Comparison of ENCODE assay signal across 30 cellular contexts in the genomic region with DNA sequence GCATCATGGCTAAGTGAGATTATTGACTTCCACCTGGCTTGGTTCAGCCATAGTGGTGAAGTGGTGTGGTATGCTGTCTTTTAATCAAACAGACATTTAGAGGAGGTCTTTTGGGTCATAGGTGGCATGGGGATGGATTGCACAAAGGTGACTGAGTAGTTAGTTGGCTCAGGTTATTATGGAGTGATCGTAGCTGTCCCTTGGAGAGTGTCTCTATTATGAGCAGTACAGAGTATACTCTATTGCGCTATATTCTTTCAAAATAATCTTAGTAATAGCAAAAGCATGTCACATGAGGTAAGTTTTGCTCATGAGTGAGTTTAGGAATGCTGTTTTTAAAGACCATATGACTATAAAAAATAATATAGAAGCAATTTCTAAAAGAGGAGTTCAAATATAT.
A peak's percentile ranks its signal among the peaks of the same experiment; 100 is the strongest.
DNase-seq lines count a peak whose midpoint lies in the region; ATAC-seq, FAIRE-seq and TF ChIP-seq lines count a peak whose summit lies in the region.
"Had no signal": no experiment of that assay in that cellular context is flagged by ENCODE, and none has a peak within 500 bp of the region (broad histone marks: within the 10 kb centered on the region; RNA-seq: fewer than 3 reads in every experiment).

No MANE protein-coding gene starts in this region.

- TF ChIP-seq CTCF in MCF 10A (IDR thresholded peaks at IDR 0.05; ENCODE audit: unreplicated experiment) (no peak), breast epithelium (IDR thresholded peaks at IDR 0.05) (no peak), bronchial epithelial cell (IDR thresholded peaks at IDR 0.05; ENCODE audit: insufficient read depth, low read length, severe bottlenecking) (no peak), sigmoid colon (IDR thresholded peaks at IDR 0.05) (no peak)

- WGBS in sigmoid colon, 2 donors, result 95 to 97% methylated on average over 2 of the region's 2 CpGs

- H3K27ac Mint-ChIP-seq in MCF 10A (ENCODE audit: low read depth, unreplicated experiment), result no peak overlapping the region
- H3K27ac Mint-ChIP-seq: activated CD4-positive, alpha-beta memory T cell treated with anti-CD3 and anti-CD28 coated beads, Interleukin-2, amount 10 ng/mL, durations not matched to agents 7 days and 5 days; activated naive CD8-positive, alpha-beta T cell; CD8-positive, alpha-beta T cell; stimulated activated memory B cell treated with anti-CD40 and anti-IgM and Interleukin-4, amounts not matched to agents 10 μg/mL and 1 μg/mL and 100 μg/mL, for 72 hours had no signal

- H3K9me3 Mint-ChIP-seq in MCF 10A (ENCODE audit: unreplicated experiment), result no peaks in the 10 kb centered on the region
- H3K9me3 Mint-ChIP-seq in activated T-cell treated with anti-CD3 and anti-CD28 coated beads, Interleukin-2, amount 50 U/mL, for 4 hours, result no peaks in the 10 kb centered on the region
- H3K9me3 Mint-ChIP-seq: activated CD4-positive, alpha-beta memory T cell treated with anti-CD3 and anti-CD28 coated beads, Interleukin-2, amount 10 ng/mL, durations not matched to agents 7 days and 5 days; CD8-positive, alpha-beta T cell; central memory CD8-positive, alpha-beta T cell; neural crest cell; stimulated activated memory B cell treated with anti-CD40 and anti-IgM and Interleukin-4, amounts not matched to agents 10 μg/mL and 1 μg/mL and 100 μg/mL, for 72 hours had no signal

- H3K4me1 ChIP-seq in breast epithelium, result no peaks in the 10 kb centered on the region
- H3K4me1 ChIP-seq in sigmoid colon, result peaks cover 0 to 49% (median 31%) of the 10 kb centered on the region in 4 donors
- H3K4me1 ChIP-seq: ascending aorta had no signal

- intact Hi-C loops in MCF 10A (cut with micrococcal nuclease), result loop anchor here (5.0 kb wide), 1 partner anchor 337 kb away; no protein-coding TSS in a partner anchor
- intact Hi-C loops in breast epithelium (cut with DNase I; ENCODE audit: low total_unique reads), result no loop called here
- intact Hi-C loops in sigmoid colon (cut with DNase I), result no loop called here

- POLR2A ChIA-PET in MCF 10A (lab: Yijun Ruan, JAX), result no interaction called here

- no peaks in the 10 kb centered on the region for H3K36me3 ChIP-seq in breast epithelium
- H3K36me3 ChIP-seq in bronchial epithelial cell (ENCODE audit: control insufficient read depth, insufficient read depth, low read length), result no peaks in the 10 kb centered on the region
- no peaks in the 10 kb centered on the region for H3K36me3 ChIP-seq in sigmoid colon
- H3K36me3 ChIP-seq: ascending aorta, right lobe of liver had no signal

- H3K27me3 ChIP-seq in breast epithelium (no peaks in the 10 kb centered on the region), bronchial epithelial cell (ENCODE audit: control insufficient read depth, insufficient read depth, low read length) (no peaks in the 10 kb centered on the region), sigmoid colon (no peaks in the 10 kb centered on the region)
- H3K27me3 ChIP-seq: ascending aorta, right lobe of liver had no signal

- DNase-seq in MCF 10A (ENCODE audit: unreplicated experiment), result peak; percentile 25
- DNase-seq in breast epithelium (ENCODE audit: low spot score in 2 of 2), result no peak
- DNase-seq in bronchial epithelial cell (ENCODE audit: low read depth), result peak; percentile 12
- DNase-seq in iris pigment epithelial cell (ENCODE audit: low read depth), result peak; percentile 60
- no peak for DNase-seq in occipital lobe (lab: John Stamatoyannopoulos, UW)
- no peak for DNase-seq in activated T-cell treated with anti-CD3 and anti-CD28 coated beads, Interleukin-2, amount 50 U/mL, for 4 hours
- no peak for DNase-seq in NCI-H2171 treated with DMSO at 0.1 percent for 48 hours (lab: John Stamatoyannopoulos, UW)
- DNase-seq in sigmoid colon, result no peak
- DNase-seq: activated CD4-positive, alpha-beta memory T cell treated with anti-CD3 and anti-CD28 coated beads, Interleukin-2, amount 10 ng/mL, durations not matched to agents 7 days and 5 days; activated effector memory CD4-positive, alpha-beta T cell treated with Interleukin-2 at 50 U/mL for 16 hours; CD8-positive, alpha-beta T cell; DMS 273 treated with DMSO at 0.1 percent for 48 hours; KG1; kidney glomerular epithelial cell; NCI-H1417; NCI-H2029 treated with DMSO at 0.1 percent for 48 hours; NCI-H446; NCI-H82; right lobe of liver; RPMI8226; stimulated activated CD4-positive, alpha-beta T cell treated with anti-CD3 and anti-CD28 coated beads, Interleukin-4, amount 100 ng/mL, for 4 hours; substantia nigra had no signal

- TF ChIP-seq POLR2A in breast epithelium (IDR thresholded peaks at IDR 0.05) (no peak), sigmoid colon (IDR thresholded peaks at IDR 0.05) (no peak)

- H3K4me1 Mint-ChIP-seq in MCF 10A (ENCODE audit: insufficient read depth, unreplicated experiment), result peaks cover 17% of the 10 kb centered on the region
- H3K4me1 Mint-ChIP-seq in activated T-cell treated with anti-CD3 and anti-CD28 coated beads, Interleukin-2, amount 50 U/mL, for 4 hours (ENCODE audit: low read depth), result no peaks in the 10 kb centered on the region
- H3K4me1 Mint-ChIP-seq: activated CD4-positive, alpha-beta memory T cell treated with anti-CD3 and anti-CD28 coated beads, Interleukin-2, amount 10 ng/mL, durations not matched to agents 7 days and 5 days; central memory CD8-positive, alpha-beta T cell; stimulated activated memory B cell treated with anti-CD40 and anti-IgM and Interleukin-4, amounts not matched to agents 10 μg/mL and 1 μg/mL and 100 μg/mL, for 72 hours had no signal

- no peak overlapping the region for H3K4me3 Mint-ChIP-seq in MCF 10A (ENCODE audit: unreplicated experiment)
- no peak overlapping the region for H3K4me3 Mint-ChIP-seq in activated T-cell treated with anti-CD3 and anti-CD28 coated beads, Interleukin-2, amount 50 U/mL, for 4 hours
- H3K4me3 Mint-ChIP-seq: activated CD4-positive, alpha-beta memory T cell treated with anti-CD3 and anti-CD28 coated beads, Interleukin-2, amount 10 ng/mL, durations not matched to agents 7 days and 5 days; activated naive CD8-positive, alpha-beta T cell; CD8-positive, alpha-beta T cell; central memory CD8-positive, alpha-beta T cell; neural crest cell; stimulated activated memory B cell treated with anti-CD40 and anti-IgM and Interleukin-4, amounts not matched to agents 10 μg/mL and 1 μg/mL and 100 μg/mL, for 72 hours had no signal

- H3K36me3 Mint-ChIP-seq in MCF 10A (ENCODE audit: insufficient read depth, unreplicated experiment), result no peaks in the 10 kb centered on the region
- H3K36me3 Mint-ChIP-seq in activated T-cell treated with anti-CD3 and anti-CD28 coated beads, Interleukin-2, amount 50 U/mL, for 4 hours (ENCODE audit: insufficient read depth), result no peaks in the 10 kb centered on the region
- H3K36me3 Mint-ChIP-seq: activated naive CD8-positive, alpha-beta T cell; CD8-positive, alpha-beta T cell; stimulated activated memory B cell treated with anti-CD40 and anti-IgM and Interleukin-4, amounts not matched to agents 10 μg/mL and 1 μg/mL and 100 μg/mL, for 72 hours had no signal

- no peak for ATAC-seq in activated T-cell treated with anti-CD3 and anti-CD28 coated beads, Interleukin-2, amount 50 U/mL, for 4 hours
- ATAC-seq: CD8-positive, alpha-beta T cell; right lobe of liver; stimulated activated memory B cell treated with anti-CD40 and anti-IgM and Interleukin-4, amounts not matched to agents 10 μg/mL and 1 μg/mL and 100 μg/mL, for 72 hours had no signal

- BruUV-seq in MCF 10A (replicated peaks; lab: Mats Ljungman, UMichigan), result no TSS peak

- no peak overlapping the region for H3K27ac ChIP-seq in breast epithelium
- H3K27ac ChIP-seq in sigmoid colon, result peak overlapping the region in 1 of 4 donors; percentile 13
- H3K27ac ChIP-seq: 22Rv1, ascending aorta, right lobe of liver had no signal

- H3K9me3 ChIP-seq in breast epithelium, result no peaks in the 10 kb centered on the region
- H3K9me3 ChIP-seq in sigmoid colon, result no peaks in the 10 kb centered on the region
- H3K9me3 ChIP-seq: ascending aorta, right lobe of liver had no signal

- CTCF ChIA-PET in MCF 10A (lab: Yijun Ruan, JAX), result interaction anchor here (0.9 to 2.4 kb wide), 5 partner anchors 9 to 582 kb away, joined by 3 to 9 read pairs (median 4); no protein-coding TSS in a partner anchor

- TF ChIP-seq EP300 in sigmoid colon (IDR thresholded peaks at IDR 0.05), result no peak

- no peak overlapping the region for H3K4me3 ChIP-seq in breast epithelium
- no peak overlapping the region for H3K4me3 ChIP-seq in bronchial epithelial cell (ENCODE audit: low read depth, low read length)
- H3K4me3 ChIP-seq in sigmoid colon, result no peak overlapping the region
- H3K4me3 ChIP-seq: ascending aorta, lung, right lobe of liver had no signal

- no peak for FAIRE-seq in bronchial epithelial cell (lab: Jason Lieb, UNC)
- FAIRE-seq: H1 had no signal

- H3K27me3 Mint-ChIP-seq in MCF 10A (ENCODE audit: insufficient read depth, unreplicated experiment), result no peaks in the 10 kb centered on the region
- peaks cover 16% of the 10 kb centered on the region for H3K27me3 Mint-ChIP-seq in activated T-cell treated with anti-CD3 and anti-CD28 coated beads, Interleukin-2, amount 50 U/mL, for 4 hours (ENCODE audit: low read depth)

Comparison
In these comparisons a context has a peak if more than half of its experiments do, and no peak if none do; other contexts are left out.
1. DNase-seq: peak in MCF 10A (single experiment), bronchial epithelial cell (single experiment) and iris pigment epithelial cell (single experiment); none in breast epithelium (0 of 2), occipital lobe (single experiment), activated T-cell treated with anti-CD3 and anti-CD28 coated beads, Interleukin-2, amount 50 U/mL, for 4 hours (single experiment), NCI-H2171 treated with DMSO at 0.1 percent for 48 hours (single experiment) and sigmoid colon (single experiment).